15 cellular contexts compared by ENCODE assay signal in the genomic region with DNA sequence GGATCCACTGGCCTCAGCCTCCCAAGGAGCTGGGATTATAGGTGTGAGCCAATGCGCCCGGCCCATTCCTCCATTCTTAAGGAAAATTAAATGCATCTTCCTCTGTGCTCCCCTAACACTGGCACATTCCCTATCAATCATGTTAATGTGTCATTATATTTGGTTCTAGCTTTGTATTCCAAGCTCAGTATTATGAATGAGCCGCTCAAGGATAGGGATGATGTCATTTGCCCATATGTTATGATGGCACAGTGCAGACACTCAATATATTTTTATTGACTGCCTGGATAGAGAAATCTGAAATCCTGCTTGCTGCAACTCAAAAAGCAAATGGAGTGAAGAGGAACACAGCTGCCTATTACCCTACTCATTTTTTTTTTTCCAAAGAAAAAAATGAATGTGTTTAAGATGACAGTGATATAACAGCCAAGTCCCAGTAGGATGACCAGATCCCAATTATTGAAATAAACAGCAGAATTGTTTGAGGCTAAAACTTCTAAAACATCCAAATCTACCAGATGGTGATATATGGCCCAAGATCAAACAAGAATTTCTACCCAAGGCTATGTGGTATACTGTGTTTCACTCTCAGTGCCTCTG. TPM values are rescaled to one million over a fixed set of nuclear protein-coding genes. Genes with fewer than 3 reads are reported as not detected.
DNase-seq lines count a peak whose midpoint lies in the region; ATAC-seq lines count a peak whose summit lies in the region.
"Had no signal": no experiment of that assay in that cellular context is flagged by ENCODE, and none has a peak within 500 bp of the region (broad histone marks: within the 10 kb centered on the region; RNA-seq: fewer than 3 reads in every experiment).

No MANE protein-coding gene starts in this region.

- ATAC-seq in left ventricle myocardium superior = peak; percentile 51
- no peak for ATAC-seq in left colon

- DNase-seq in left ventricle myocardium superior (no peak), cardiac septum (ENCODE audit: low spot score) (no peak), NCI-H2171 treated with DMSO at 0.1 percent for 48 hours (lab: John Stamatoyannopoulos, UW) (peak; percentile 87), cerebellum (ENCODE audit: low spot score) (peak; percentile 42), NCI-H1105 (lab: John Stamatoyannopoulos, UW) (no peak), foreskin melanocyte (no peak), left colon (no peak)
- DNase-seq: DND-41, NCI-H1436, NCI-H2081 treated with DMSO at 0.1 percent for 48 hours, NCI-H2227 treated with DMSO at 0.1 percent for 48 hours, NCI-H524 treated with DMSO at 0.1 percent for 48 hours, Peyer's patch, SK-N-SH, T-helper 1 cell had no signal

- intact Hi-C loops in left ventricle myocardium superior (cut with micrococcal nuclease) = no loop called here
- intact Hi-C loops in cardiac septum (cut with DNase I) = no loop called here
- intact Hi-C loops in left colon (cut with DNase I, micrococcal nuclease) = no loop called here

RNA-seq across cellular contexts. Expression of a gene that starts 16.4 kb away (rescaled TPM):
- total RNA-seq in left ventricle myocardium superior = 6.8 TPM
- 4.3 TPM for total RNA-seq in cardiac septum
- 34.2 TPM for total RNA-seq in cerebellum
- 10 to 100 TPM; 22.9 to 27.4 TPM for total RNA-seq in left colon

Comparison
In these comparisons a context has a peak if more than half of its experiments do, and no peak if none do; other contexts are left out.
1. DNase-seq: peak in NCI-H2171 treated with DMSO at 0.1 percent for 48 hours (single experiment) and cerebellum (single experiment); none in left ventricle myocardium superior (single experiment), cardiac septum (single experiment), NCI-H1105 (single experiment), foreskin melanocyte (single experiment) and left colon (0 of 2).